ENCODE assay signal across 18 cellular contexts in genomic region chr12:126667340-126667739, GRCh38.
DNase-seq lines count a peak whose midpoint lies in the region; ATAC-seq and TF ChIP-seq lines count a peak whose summit lies in the region.
"Had no signal": no experiment of that assay in that cellular context is flagged by ENCODE, and none has a peak within 500 bp of the region (broad histone marks: within the 10 kb centered on the region; RNA-seq: fewer than 3 reads in every experiment).

No MANE protein-coding gene starts in this region.

- no peak for ATAC-seq in HG03378 (IDR thresholded peaks at IDR 0.05; ENCODE audit: unreplicated experiment)
- ATAC-seq: naive thymus-derived CD4-positive, alpha-beta T cell had no signal

- H3K4me3 ChIP-seq in retinal pigment epithelial cell (ENCODE audit: low read length): no peak overlapping the region
- H3K4me3 ChIP-seq: cardiac muscle cell, left ventricle myocardium inferior, transverse colon had no signal

- TF ChIP-seq CTCF in retinal pigment epithelial cell (conservative IDR thresholded peaks at IDR 0.05; ENCODE audit: low read depth, low read length): no peak

- peak; percentile 23 for DNase-seq in GM03348 (ENCODE audit: low spot score)
- DNase-seq in RPMI7951 (ENCODE audit: low read depth): peak; percentile 82
- DNase-seq in fibroblast of gingiva (ENCODE audit: low read depth): peak; percentile 88
- peak; percentile 76 for DNase-seq in retinal pigment epithelial cell (ENCODE audit: low read depth)
- DNase-seq in NCI-H82 treated with DMSO at 0.1 percent for 48 hours (lab: John Stamatoyannopoulos, UW; ENCODE audit: unreplicated experiment): no peak
- no peak for DNase-seq in NCI-H2227 treated with DMSO at 0.1 percent for 48 hours (lab: John Stamatoyannopoulos, UW)
- DNase-seq in mucosa of gallbladder (ENCODE audit: low spot score): no peak
- DNase-seq: activated gamma-delta T cell treated with Interleukin-2 at 50 U/mL for 16 hours; CD4-positive, alpha-beta T cell; left ventricle myocardium inferior; naive thymus-derived CD4-positive, alpha-beta T cell; NCI-H1436 treated with DMSO at 0.1 percent for 48 hours; NCI-H510A; stimulated activated CD4-positive, alpha-beta T cell treated with anti-CD3 and anti-CD28 coated beads, Interleukin-2, amount 100 ng/mL, for 24 hours; stimulated activated CD8-positive, alpha-beta memory T cell treated with anti-CD3 and anti-CD28 coated beads, Interleukin-4, amount 100 ng/mL, for 48 hours; transverse colon had no signal

Comparison
In these comparisons a context has a peak if more than half of its experiments do, and no peak if none do; other contexts are left out.
1. DNase-seq: peak in GM03348 (single experiment), RPMI7951 (single experiment), fibroblast of gingiva (single experiment) and retinal pigment epithelial cell (single experiment); none in NCI-H82 treated with DMSO at 0.1 percent for 48 hours (single experiment), NCI-H2227 treated with DMSO at 0.1 percent for 48 hours (single experiment) and mucosa of gallbladder (single experiment).